21 cellular contexts compared by ENCODE assay signal in the genomic region with DNA sequence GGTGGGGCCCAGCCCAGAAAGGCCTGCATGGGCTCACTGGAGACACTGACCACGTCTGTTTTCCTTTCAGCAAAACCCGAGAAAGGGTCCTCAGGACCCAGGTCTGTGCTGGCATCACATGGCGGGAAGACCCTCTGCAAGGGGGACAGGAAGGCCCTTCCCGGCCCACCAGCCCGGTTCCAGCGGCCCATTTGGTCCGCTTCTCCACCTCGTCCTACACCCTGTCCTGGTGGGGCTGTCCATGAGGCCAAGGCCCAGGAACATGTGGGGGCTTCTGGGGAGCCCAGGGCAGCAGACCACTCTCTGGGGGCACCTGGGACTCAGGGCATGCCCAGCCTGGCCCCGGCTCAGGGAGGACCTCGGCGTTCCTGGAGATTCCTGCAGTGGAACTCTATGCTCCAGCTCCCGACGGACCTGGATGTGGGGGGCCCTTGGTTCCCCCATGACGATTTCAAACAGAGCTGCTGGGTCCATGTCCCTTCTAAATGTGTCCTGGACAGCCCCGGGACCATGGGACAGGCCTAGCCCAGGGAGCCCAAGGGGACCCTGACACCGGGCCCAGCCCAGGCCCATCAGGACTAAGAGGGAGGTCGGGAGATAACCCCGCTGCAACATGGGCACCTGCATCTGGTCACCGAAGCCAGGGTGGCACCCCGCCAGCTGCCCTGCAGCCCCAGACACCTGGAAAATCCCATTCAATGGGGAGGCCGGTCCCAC. TPM values are rescaled to one million over a fixed set of nuclear protein-coding genes. Genes with fewer than 3 reads are reported as not detected.
DNase-seq lines count a peak whose midpoint lies in the region; ATAC-seq, FAIRE-seq and TF ChIP-seq lines count a peak whose summit lies in the region.
"Had no signal": no experiment of that assay in that cellular context is flagged by ENCODE, and none has a peak within 500 bp of the region (broad histone marks: within the 10 kb centered on the region; RNA-seq: fewer than 3 reads in every experiment).

No MANE protein-coding gene starts in this region.

- no peak overlapping the region for H2BK12ac ChIP-seq in H1 (ENCODE audit: low read depth, low read length)
- no peak overlapping the region for H2BK12ac ChIP-seq in mesenchymal stem cell (ENCODE audit: low read length in 2 of 2)

- H3K23ac ChIP-seq in H1 (ENCODE audit: insufficient read length) (no peak overlapping the region), mesenchymal stem cell (ENCODE audit: low read length in 2 of 2) (no peak overlapping the region)

- H3K9ac ChIP-seq in H1 (replicated peaks in 1 of 4; ENCODE audit: extremely low read depth in 1 of 4, low read depth in 3 of 4, low read length in 3 of 4) (no peak overlapping the region), mesenchymal stem cell (ENCODE audit: low read length) (no peak overlapping the region)

- H3K4me1 Mint-ChIP-seq in immature natural killer cell = no peaks in the 10 kb centered on the region
- H3K4me1 Mint-ChIP-seq: CD4-positive, alpha-beta memory T cell had no signal

- no peak for TF ChIP-seq RAD21 in H1 (IDR thresholded peaks at IDR 0.05 in 1 of 2, conservative IDR thresholded peaks at IDR 0.05 in 1 of 2; ENCODE audit: low read depth in 2 of 2, low read length in 2 of 2)

- H4K5ac ChIP-seq in H1 (ENCODE audit: insufficient read length, low read depth, low read length) = no peak overlapping the region

- H2BK120ac ChIP-seq in H1 (replicated peaks; ENCODE audit: low read depth, low read length) (no peak overlapping the region), mesenchymal stem cell (ENCODE audit: low read depth, low read length) (no peak overlapping the region)

- peak overlapping the region; percentile 79 for H4K8ac ChIP-seq in H1 (ENCODE audit: extremely low read depth, insufficient read depth, low read length)
- peak overlapping the region; percentile 51 for H4K8ac ChIP-seq in mesenchymal stem cell (ENCODE audit: low read length)

- H3K79me1 ChIP-seq in H1 (ENCODE audit: low read depth, low read length) = no peaks in the 10 kb centered on the region
- no peaks in the 10 kb centered on the region for H3K79me1 ChIP-seq in mesenchymal stem cell (replicated peaks; ENCODE audit: low read length, poor library complexity, severe bottlenecking)

- no peaks in the 10 kb centered on the region for H4K20me1 ChIP-seq in H1 (replicated peaks in 1 of 2; ENCODE audit: control insufficient read depth in 1 of 2, insufficient read depth in 2 of 2, low read length in 2 of 2)

- H3K4ac ChIP-seq in H1 (replicated peaks; ENCODE audit: insufficient read length, low read depth, low read length) (no peak overlapping the region), mesenchymal stem cell (ENCODE audit: low read depth in 1 of 2, low read length in 2 of 2) (no peak overlapping the region)

- DNase-seq in H1 (ENCODE audit: low read depth in 1 of 2, low spot score in 2 of 2) (no peak), mesenchymal stem cell (no peak), posterior vena cava (ENCODE audit: low spot score) (peak; percentile 67), immature natural killer cell (no peak)
- DNase-seq: 8988T; ACHN; C1 segment of cervical spinal cord; Calu3; CD4-positive, alpha-beta memory T cell; COR-L47; DMS53; DMS79 treated with DMSO at 0.1 percent for 48 hours; GF-D8; GOT3; H7; HCEC 1CT had no signal

- H2AFZ ChIP-seq in H1 (ENCODE audit: low read length) (no peak overlapping the region), mesenchymal stem cell (ENCODE audit: low read depth, low read length) (no peak overlapping the region)

- H3K14ac ChIP-seq in H1 (ENCODE audit: insufficient read length) (no peak overlapping the region), mesenchymal stem cell (ENCODE audit: low read length in 2 of 2) (no peak overlapping the region)

- no peak overlapping the region for H4K91ac ChIP-seq in H1 (replicated peaks; ENCODE audit: insufficient read length, low read length)
- no peak overlapping the region for H4K91ac ChIP-seq in mesenchymal stem cell (ENCODE audit: low read length)

- H3K36me3 ChIP-seq in H1 (ENCODE audit: control insufficient read depth in 2 of 4, insufficient read depth in 4 of 4, low read length in 3 of 4) (no peaks in the 10 kb centered on the region), mesenchymal stem cell (ENCODE audit: control insufficient read depth in 1 of 2, insufficient read depth in 2 of 2, low read depth in 1 of 2, low read length in 2 of 2) (no peaks in the 10 kb centered on the region)

- no peaks in the 10 kb centered on the region for H3K9me3 ChIP-seq in H1 (ENCODE audit: insufficient read depth in 2 of 2, low read depth in 1 of 2, low read length in 1 of 2)
- no peaks in the 10 kb centered on the region for H3K9me3 ChIP-seq in mesenchymal stem cell (ENCODE audit: control insufficient read depth, low read length)
- H3K9me3 ChIP-seq: A549 had no signal

- intact Hi-C loops in posterior vena cava (cut with DNase I) = no loop called here

- CTCF ChIA-PET in H1 (lab: Charles Lee; ENCODE audit: partially characterized antibody) = interaction anchor here (0.6 to 2.3 kb wide), 12 partner anchors 8 to 171 kb away, joined by 3 to 15 read pairs (median 5); no protein-coding TSS in a partner anchor

- no peak overlapping the region for H3K4me3 ChIP-seq in H1 (ENCODE audit: extremely low read depth in 1 of 4, insufficient read depth in 2 of 4, low read depth in 3 of 4, low read length in 4 of 4)
- no peak overlapping the region for H3K4me3 ChIP-seq in mesenchymal stem cell (ENCODE audit: insufficient read depth in 1 of 2, low read depth in 1 of 2, low read length in 2 of 2)
- H3K4me3 ChIP-seq: A549 had no signal

- H2BK15ac ChIP-seq in H1 (ENCODE audit: low read length) = no peak overlapping the region
- H2BK15ac ChIP-seq in mesenchymal stem cell (ENCODE audit: low read depth, poor library complexity, severe bottlenecking) = no peak overlapping the region

- H3K4me2 ChIP-seq in H1 (ENCODE audit: insufficient read depth in 1 of 2, low read depth in 2 of 2, low read length in 2 of 2) (no peak overlapping the region), mesenchymal stem cell (ENCODE audit: low read length, poor library complexity, severe bottlenecking) (no peak overlapping the region)
- H3K4me2 ChIP-seq: A549 had no signal

- H3K27me3 ChIP-seq in H1 (replicated peaks in 1 of 4; ENCODE audit: control insufficient read depth in 3 of 4, extremely low read depth in 1 of 4, insufficient read depth in 3 of 4, low read length in 3 of 4) = no peaks in the 10 kb centered on the region
- H3K27me3 ChIP-seq in mesenchymal stem cell (ENCODE audit: control insufficient read depth in 1 of 2, insufficient read depth in 1 of 2, low read length in 2 of 2) = peaks cover 0 to 5% of the 10 kb centered on the region in 2 experiments

- no peak overlapping the region for H3K18ac ChIP-seq in H1 (ENCODE audit: extremely low read depth, low read length)
- H3K18ac ChIP-seq in mesenchymal stem cell (ENCODE audit: low read depth in 1 of 2, low read length in 2 of 2) = no peak overlapping the region

- FAIRE-seq in H1 (lab: Jason Lieb, UNC) = no peak
- FAIRE-seq: A549, GM12891, GM18507 had no signal

- H2BK20ac ChIP-seq in H1 (ENCODE audit: low read length) = no peak overlapping the region

- no peak overlapping the region for H2AK5ac ChIP-seq in H1 (ENCODE audit: low read depth, low read length)
- no peak overlapping the region for H2AK5ac ChIP-seq in mesenchymal stem cell (ENCODE audit: low read length, severe bottlenecking)

- H3K79me2 ChIP-seq in H1 (ENCODE audit: control insufficient read depth in 1 of 2, insufficient read depth in 2 of 2, low read length in 2 of 2) = no peaks in the 10 kb centered on the region

- no peaks in the 10 kb centered on the region for H3K9me3 Mint-ChIP-seq in immature natural killer cell
- H3K9me3 Mint-ChIP-seq: CD4-positive, alpha-beta memory T cell had no signal

- no peak overlapping the region for H3K27ac ChIP-seq in H1 (ENCODE audit: low read depth, low read length)
- H3K27ac ChIP-seq in mesenchymal stem cell (ENCODE audit: low read length, poor library complexity, severe bottlenecking) = no peak overlapping the region

- H3K27me3 Mint-ChIP-seq in immature natural killer cell (ENCODE audit: low read depth in 3 of 3) = peaks cover 0 to under 1% (median 0%) of the 10 kb centered on the region in 3 donors
- H3K27me3 Mint-ChIP-seq: CD4-positive, alpha-beta memory T cell had no signal

- no peak overlapping the region for H3K4me3 Mint-ChIP-seq in immature natural killer cell
- H3K4me3 Mint-ChIP-seq: CD4-positive, alpha-beta memory T cell had no signal

- no peak overlapping the region for H3K56ac ChIP-seq in H1 (replicated peaks; ENCODE audit: insufficient read length, low read depth, low read length)

- WGBS in H1 (ENCODE audit: extremely low coverage in 1 of 2, insufficient coverage in 1 of 2, insufficient read length in 1 of 2, insufficient replicate concordance in 2 of 2, low coverage in 1 of 2, low lambda C conversion rate in 2 of 2, missing lambda C conversion rate in 1 of 2), 2 experiments = 84% methylated on average over 16 of the region's 21 CpGs; no CpG with 5 or more reads in 1 of the 2 experiments
- 93% methylated on average over 21 of the region's 21 CpGs for WGBS in mesenchymal stem cell

- TF ChIP-seq EP300 in H1 (IDR thresholded peaks at IDR 0.05; ENCODE audit: borderline replicate concordance in 1 of 2, low read depth in 2 of 2, low read length in 2 of 2) = no peak

- no peak for TF ChIP-seq CTCF in H1 (IDR thresholded peaks at IDR 0.05; ENCODE audit: control extremely low read depth in 1 of 3, insufficient read depth in 1 of 3, low read depth in 1 of 3, low read length in 3 of 3)

- no peaks in the 10 kb centered on the region for H3K36me3 Mint-ChIP-seq in immature natural killer cell
- H3K36me3 Mint-ChIP-seq: CD4-positive, alpha-beta memory T cell had no signal

- TF ChIP-seq POLR2A in H1 (IDR thresholded peaks at IDR 0.05; ENCODE audit: control extremely low read depth in 1 of 2, low read depth in 2 of 2, low read length in 2 of 2) = no peak

- H3K23me2 ChIP-seq in H1 (ENCODE audit: low read depth, low read length) = no peaks in the 10 kb centered on the region

- ATAC-seq in GM18511 (IDR thresholded peaks at IDR 0.05; ENCODE audit: unreplicated experiment) (no peak), HG02840 (IDR thresholded peaks at IDR 0.05; ENCODE audit: low FRiP score, unreplicated experiment) (no peak)

- H2BK5ac ChIP-seq in H1 (ENCODE audit: low read depth, low read length) (no peak overlapping the region), mesenchymal stem cell (ENCODE audit: low read depth, low read length, poor library complexity, severe bottlenecking) (no peak overlapping the region)

- POLR2A ChIA-PET in H1 (lab: Charles Lee; ENCODE audit: partially characterized antibody) = no interaction called here

- H3K4me1 ChIP-seq in H1 (replicated peaks in 1 of 4; ENCODE audit: control insufficient read depth in 3 of 4, insufficient read depth in 4 of 4, low read length in 3 of 4) = no peaks in the 10 kb centered on the region; a peak in 1 of 7 replicates
- peaks cover 1% of the 10 kb centered on the region for H3K4me1 ChIP-seq in mesenchymal stem cell (ENCODE audit: control insufficient read depth, insufficient read depth, low read depth, low read length)
- H3K4me1 ChIP-seq: A549 had no signal

- H3K27ac Mint-ChIP-seq in immature natural killer cell = no peak overlapping the region
- H3K27ac Mint-ChIP-seq: CD4-positive, alpha-beta memory T cell had no signal

RNA-seq across cellular contexts. Expression of a gene that starts 26.4 kb away (rescaled TPM):
- 33.9 and 34.7 TPM in 2 replicates for total RNA-seq in H1 (2021; fragmentation: NEBNext Ultra II Directional; extraction: Animal tissue kit (Norgen Biotek cat#: 25700))
- polyA plus RNA-seq in H1 (2011; rRNA removed) = 14.1 and 26.8 TPM in 2 replicates
- polyA plus RNA-seq in H1 (2011; cell fraction: cytosol; rRNA removed) = 20.7 TPM
- 87.7 TPM for polyA plus RNA-seq in H1 (2011; cell fraction: nucleus; rRNA removed)
- 19.6 to 26.5 TPM (median 24.3 TPM) in 4 replicates for polyA plus RNA-seq in H1 (2012, experiment 1 of 2)
- polyA plus RNA-seq in H1 (2012, experiment 2 of 2) = 23.5 TPM
- 21.2 TPM for polyA plus RNA-seq in H1 (2013, experiment 1 of 2)
- 21.5 TPM for polyA plus RNA-seq in H1 (2013, experiment 2 of 2)
- polyA minus RNA-seq in H1 (2011; rRNA and poly(A)+ RNA removed) = 30.5 and 37.0 TPM in 2 replicates
- polyA minus RNA-seq in H1 (2011; cell fraction: cytosol; rRNA and poly(A)+ RNA removed) = 30.8 TPM
- polyA minus RNA-seq in H1 (2011; cell fraction: nucleus; rRNA and poly(A)+ RNA removed) = 56.9 TPM
- polyA plus RNA-seq in mesenchymal stem cell (2013, experiment 1 of 2) = 20.6 TPM
- 20.0 TPM for polyA plus RNA-seq in mesenchymal stem cell (2013, experiment 2 of 2)
- 10 to 100 TPM; 30.3 to 35.5 TPM for total RNA-seq in posterior vena cava
- 1 to 10 TPM; 1.8 to 5.6 (median 2.6) TPM for polyA plus RNA-seq in immature natural killer cell
